In the genomic region with DNA sequence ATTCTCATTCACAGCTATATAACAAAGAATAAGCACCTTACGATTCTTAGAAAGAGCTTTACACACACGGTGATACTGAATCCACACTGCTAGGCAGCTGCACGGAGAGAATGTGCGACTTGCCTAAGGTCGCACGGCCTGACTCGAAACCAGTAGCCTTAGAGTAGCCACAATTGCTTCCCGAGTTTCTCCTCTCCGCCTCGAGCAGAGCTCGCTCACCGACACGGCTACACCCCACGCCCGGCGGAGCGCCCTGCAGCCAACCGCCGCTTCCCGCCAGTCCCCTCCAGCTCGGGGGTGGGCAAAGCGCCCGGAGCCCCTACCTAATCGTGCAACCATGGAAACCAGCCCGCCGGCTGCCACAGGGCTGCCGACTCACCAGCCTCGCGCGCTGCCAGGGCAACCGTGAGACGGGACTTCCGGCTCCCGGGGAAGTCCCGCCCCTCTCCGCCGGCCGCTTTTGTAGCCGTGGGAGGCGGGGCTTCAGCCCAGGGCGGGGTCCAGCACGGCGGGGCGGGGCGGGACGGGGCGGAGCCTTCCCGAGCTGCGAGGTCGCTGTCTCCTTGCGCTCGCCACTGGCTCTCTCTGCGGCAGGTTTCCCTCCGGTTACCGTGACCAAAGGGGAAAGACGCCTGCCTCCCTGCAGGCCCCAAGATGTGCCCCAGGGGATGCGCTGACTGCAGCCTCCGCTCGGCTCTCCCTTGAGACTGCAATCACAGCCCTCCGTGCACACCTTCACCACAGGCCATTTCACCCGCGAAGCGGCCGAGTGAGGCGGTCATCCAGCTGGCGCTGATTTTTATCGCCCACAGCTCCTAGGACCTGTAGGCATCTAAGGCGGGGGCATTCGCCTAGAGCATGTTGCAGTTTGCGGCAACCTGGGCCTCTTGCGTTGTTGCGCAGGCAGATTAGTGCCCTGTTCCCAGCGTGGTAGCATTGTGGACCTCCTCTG, we compare ENCODE assay signal across 8 cellular contexts. TPM values are rescaled to one million over a fixed set of nuclear protein-coding genes. Genes with fewer than 3 reads are reported as not detected.
DNase-seq lines count a peak whose midpoint lies in the region; ATAC-seq, FAIRE-seq and TF ChIP-seq lines count a peak whose summit lies in the region.

No MANE protein-coding gene starts in this region.

- peaks cover 17% of the 10 kb centered on the region for H3K36me3 Mint-ChIP-seq in central memory CD8-positive, alpha-beta T cell (ENCODE audit: insufficient read depth)

- H3K4me2 ChIP-seq in keratinocyte (ENCODE audit: control insufficient read depth, extremely low read depth, insufficient read depth, low read depth, low read length): peak overlapping the region; percentile 99

- H3K4me1 Mint-ChIP-seq in central memory CD8-positive, alpha-beta T cell: peaks cover 45% of the 10 kb centered on the region

- peak overlapping the region; percentile 86 for H3K9ac ChIP-seq in keratinocyte (ENCODE audit: control insufficient read depth, extremely low read depth, insufficient read depth, low read length)

- no peaks in the 10 kb centered on the region for H4K20me1 ChIP-seq in keratinocyte (ENCODE audit: control insufficient read depth, extremely low read depth, insufficient read depth, low read length)

- DNase-seq in NCI-H446 (lab: John Stamatoyannopoulos, UW) (peak; percentile 94 to 98), keratinocyte (ENCODE audit: low read depth, low spot score) (peak; percentile 73)
- peak; percentile 81 to 88 for DNase-seq in central memory CD8-positive, alpha-beta T cell (ENCODE audit: low spot score in 2 of 2)
- peak; percentile 88 to 91 for DNase-seq in stimulated activated CD4-positive, alpha-beta T cell treated with anti-CD3 and anti-CD28 coated beads, Interleukin-12 subunit alpha, Interleukin-12 subunit beta, amount 100 ng/mL, for 24 hours (ENCODE audit: low read depth in 2 of 2)

- FAIRE-seq in keratinocyte (lab: Jason Lieb, UNC): no peak

- peak overlapping the region; percentile 88 for H3K4me3 Mint-ChIP-seq in central memory CD8-positive, alpha-beta T cell

- TF ChIP-seq CTCF in keratinocyte (optimal IDR thresholded peaks at IDR 0.05 in 1 of 3, IDR thresholded peaks at IDR 0.05 in 1 of 3, conservative IDR thresholded peaks at IDR 0.05 in 1 of 3; ENCODE audit: extremely low read depth in 1 of 3, insufficient read depth in 2 of 3, low read length in 3 of 3): no peak

- H3K4me3 ChIP-seq in ACC112 (ENCODE audit: low read depth, low read length) (peak overlapping the region; percentile 75), keratinocyte (ENCODE audit: control insufficient read depth in 2 of 3, extremely low read depth in 1 of 3, insufficient read depth in 2 of 3, low read depth in 1 of 3, low read length in 3 of 3) (peak overlapping the region; percentile 59 to 95 (median 72))

- H3K36me3 ChIP-seq in ACC112 (ENCODE audit: insufficient read depth, low read length) (peaks cover 16% of the 10 kb centered on the region), keratinocyte (ENCODE audit: control insufficient read depth in 2 of 2, extremely low read depth in 1 of 2, insufficient read depth in 2 of 2, low read length in 2 of 2) (peaks cover 2 to 11% of the 10 kb centered on the region in 2 experiments)

- ATAC-seq in GM18907 (IDR thresholded peaks at IDR 0.05; ENCODE audit: unreplicated experiment): peak; percentile 57
- peak; percentile 59 for ATAC-seq in HG03342 (IDR thresholded peaks at IDR 0.05; ENCODE audit: unreplicated experiment)
- peak; percentile 68 to 71 for ATAC-seq in activated CD4-positive, CD25-positive, alpha-beta regulatory T cell treated with anti-CD3 and anti-CD28 coated beads, Interleukin-2, amount 50 U/mL, for 24 hours
- peak; percentile 54 for ATAC-seq in central memory CD8-positive, alpha-beta T cell (replicated peaks; ENCODE audit: extremely low read depth, poor library complexity, severe bottlenecking)

- no peaks in the 10 kb centered on the region for H3K9me1 ChIP-seq in keratinocyte (ENCODE audit: control insufficient read depth, extremely low read depth, insufficient read depth, low read length)

- H3K79me2 ChIP-seq in ACC112 (ENCODE audit: control insufficient read depth, insufficient read depth, low read length, unreplicated experiment) (no peaks in the 10 kb centered on the region), keratinocyte (ENCODE audit: control insufficient read depth, insufficient read depth, low read length) (no peaks in the 10 kb centered on the region)

- dilution Hi-C loops in keratinocyte (cut with MboI; ENCODE audit: extremely low pct_ligation_motif_present, low sequenced_read_pairs): no loop called here

- peak overlapping the region; percentile 66 for H3K27ac ChIP-seq in ACC112 (ENCODE audit: low read depth, low read length)
- H3K27ac ChIP-seq in keratinocyte (ENCODE audit: control insufficient read depth, insufficient read depth, low read length): peak overlapping the region; percentile 87

- H3K4me1 ChIP-seq in ACC112 (ENCODE audit: control insufficient read depth, insufficient read depth, low read length, unreplicated experiment) (peaks cover 27% of the 10 kb centered on the region), keratinocyte (ENCODE audit: control insufficient read depth, extremely low read depth, insufficient read depth, low read length) (peaks cover 36% of the 10 kb centered on the region)

- H3K27me3 Mint-ChIP-seq in central memory CD8-positive, alpha-beta T cell: no peaks in the 10 kb centered on the region

- H3K27me3 ChIP-seq in ACC112 (ENCODE audit: insufficient read depth, low read length) (no peaks in the 10 kb centered on the region), keratinocyte (ENCODE audit: control insufficient read depth, extremely low read depth, insufficient read depth, low read length) (no peaks in the 10 kb centered on the region)

- H3K9me3 Mint-ChIP-seq in central memory CD8-positive, alpha-beta T cell: no peaks in the 10 kb centered on the region

- H2AFZ ChIP-seq in ACC112 (ENCODE audit: low read length, unreplicated experiment) (peak overlapping the region; percentile 30), keratinocyte (ENCODE audit: control insufficient read depth, low read length) (peak overlapping the region; percentile 92)

- peak overlapping the region; percentile 91 for H3K27ac Mint-ChIP-seq in central memory CD8-positive, alpha-beta T cell (ENCODE audit: low read depth)

- H3K9me3 ChIP-seq in keratinocyte (ENCODE audit: control insufficient read depth, low read depth, low read length): no peaks in the 10 kb centered on the region

RNA-seq across cellular contexts. Expression of a gene that starts 1.1 kb away (rescaled TPM):
- polyA plus RNA-seq in keratinocyte: 21.9 to 50.5 TPM (median 38.6 TPM) in 3 replicates
- 3.9 TPM for polyA plus RNA-seq in keratinocyte (2011; ENCODE audit: low read depth)
- polyA plus RNA-seq in keratinocyte (2011; cell fraction: cytosol; rRNA removed): 34.8 and 37.2 TPM in 2 replicates
- 18.7 and 37.1 TPM in 2 replicates for polyA plus RNA-seq in keratinocyte (2011; cell fraction: nucleus; rRNA removed)
- 22.3 and 57.9 TPM in 2 replicates for polyA plus RNA-seq in keratinocyte (2012; ENCODE audit: low replicate concordance)
- polyA minus RNA-seq in keratinocyte: 50.9 to 87.0 TPM (median 71.8 TPM) in 3 replicates
- polyA minus RNA-seq in keratinocyte (2011; cell fraction: cytosol; rRNA and poly(A)+ RNA removed): 55.4 TPM
- polyA minus RNA-seq in keratinocyte (2011; cell fraction: nucleus; rRNA and poly(A)+ RNA removed): 19.2 and 19.8 TPM in 2 replicates

RNA-seq across cellular contexts. Expression of a gene that starts 1.3 kb away (rescaled TPM):
- not detected in 3 replicates for polyA plus RNA-seq in keratinocyte
- polyA plus RNA-seq in keratinocyte (2011; ENCODE audit: low read depth): not detected
- polyA plus RNA-seq in keratinocyte (2011; cell fraction: cytosol; rRNA removed): not detected in 2 replicates
- not detected in 2 replicates for polyA plus RNA-seq in keratinocyte (2011; cell fraction: nucleus; rRNA removed)
- polyA plus RNA-seq in keratinocyte (2012; ENCODE audit: low replicate concordance): not detected in 2 replicates
- not detected in 3 replicates for polyA minus RNA-seq in keratinocyte
- polyA minus RNA-seq in keratinocyte (2011; cell fraction: cytosol; rRNA and poly(A)+ RNA removed): not detected
- polyA minus RNA-seq in keratinocyte (2011; cell fraction: nucleus; rRNA and poly(A)+ RNA removed): not detected in 2 replicates

RNA-seq across cellular contexts. Expression of a gene that starts 16.8 kb away (rescaled TPM):
- polyA plus RNA-seq in keratinocyte: 0.08 TPM in 3 replicates
- polyA plus RNA-seq in keratinocyte (2011; ENCODE audit: low read depth): not detected
- 0.04 TPM in 2 replicates for polyA plus RNA-seq in keratinocyte (2011; cell fraction: cytosol; rRNA removed)
- polyA plus RNA-seq in keratinocyte (2011; cell fraction: nucleus; rRNA removed): 0.23 and 0.28 TPM in 2 replicates
- 0.39 TPM in 1 of 2 replicates, not detected in the other for polyA plus RNA-seq in keratinocyte (2012; ENCODE audit: low replicate concordance)
- polyA minus RNA-seq in keratinocyte: 0.13 to 0.36 TPM (median 0.13 TPM) in 3 replicates
- not detected for polyA minus RNA-seq in keratinocyte (2011; cell fraction: cytosol; rRNA and poly(A)+ RNA removed)
- 0.39 and 0.42 TPM in 2 replicates for polyA minus RNA-seq in keratinocyte (2011; cell fraction: nucleus; rRNA and poly(A)+ RNA removed)

RNA-seq across cellular contexts. Expression of a gene that starts 21.1 kb away (rescaled TPM):
- 17.2 to 29.0 TPM (median 20.3 TPM) in 3 replicates for polyA plus RNA-seq in keratinocyte
- polyA plus RNA-seq in keratinocyte (2011; ENCODE audit: low read depth): 17.3 TPM
- 26.5 and 31.2 TPM in 2 replicates for polyA plus RNA-seq in keratinocyte (2011; cell fraction: cytosol; rRNA removed)
- polyA plus RNA-seq in keratinocyte (2011; cell fraction: nucleus; rRNA removed): 44.7 and 47.5 TPM in 2 replicates
- polyA plus RNA-seq in keratinocyte (2012; ENCODE audit: low replicate concordance): 27.0 and 57.0 TPM in 2 replicates
- 10.2 to 19.5 TPM (median 13.6 TPM) in 3 replicates for polyA minus RNA-seq in keratinocyte
- 13.6 TPM for polyA minus RNA-seq in keratinocyte (2011; cell fraction: cytosol; rRNA and poly(A)+ RNA removed)
- 12.9 and 22.8 TPM in 2 replicates for polyA minus RNA-seq in keratinocyte (2011; cell fraction: nucleus; rRNA and poly(A)+ RNA removed)

RNA-seq across cellular contexts. Expression of a gene that starts 22.1 kb away (rescaled TPM):
- 14.7 to 26.1 TPM (median 23.8 TPM) in 3 replicates for polyA plus RNA-seq in keratinocyte
- polyA plus RNA-seq in keratinocyte (2011; ENCODE audit: low read depth): 20.3 TPM
- polyA plus RNA-seq in keratinocyte (2011; cell fraction: cytosol; rRNA removed): 11.7 and 11.9 TPM in 2 replicates
- 31.7 and 36.5 TPM in 2 replicates for polyA plus RNA-seq in keratinocyte (2011; cell fraction: nucleus; rRNA removed)
- polyA plus RNA-seq in keratinocyte (2012; ENCODE audit: low replicate concordance): 17.7 and 30.0 TPM in 2 replicates
- 9.5 to 12.0 TPM (median 10.0 TPM) in 3 replicates for polyA minus RNA-seq in keratinocyte
- polyA minus RNA-seq in keratinocyte (2011; cell fraction: cytosol; rRNA and poly(A)+ RNA removed): 7.1 TPM
- polyA minus RNA-seq in keratinocyte (2011; cell fraction: nucleus; rRNA and poly(A)+ RNA removed): 5.1 and 9.7 TPM in 2 replicates

Comparison
In these comparisons a context has a peak if more than half of its experiments do, and no peak if none do; other contexts are left out.
1. Peak in every context shown above with its lines: DNase-seq, ATAC-seq, H3K4me3 ChIP-seq and H3K27ac ChIP-seq.